15 cellular contexts compared by ENCODE assay signal in the genomic region with DNA sequence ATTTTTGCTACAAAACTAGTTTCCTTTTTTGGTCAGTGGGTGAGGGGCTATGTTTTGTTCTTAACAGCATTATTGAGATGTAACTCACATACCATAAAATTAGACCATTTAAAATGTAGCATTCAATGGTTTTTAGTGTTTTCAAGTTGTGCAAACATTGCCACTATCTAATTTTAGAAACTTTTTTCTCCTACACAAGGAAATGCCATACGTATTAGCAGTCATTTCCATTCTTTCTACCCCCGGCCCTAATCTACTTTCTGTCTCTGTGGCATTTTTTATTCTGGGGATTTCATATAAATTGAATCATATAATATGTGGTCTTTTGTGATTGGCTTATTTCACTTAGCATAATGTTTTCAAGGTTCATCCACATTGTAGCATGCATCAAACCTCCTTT.
"Had no signal": no experiment of that assay in that cellular context is flagged by ENCODE, and none has a peak within 500 bp of the region (broad histone marks: within the 10 kb centered on the region; RNA-seq: fewer than 3 reads in every experiment).

No MANE protein-coding gene starts in this region.

- H3K4me3 ChIP-seq: coronary artery, gastrocnemius medialis, heart left ventricle had no signal

- DNase-seq: activated CD4-positive, alpha-beta T cell treated with anti-CD3 and anti-CD28 coated beads, Interleukin-2, amount 50 U/mL, for 48 hours; activated CD8-positive, alpha-beta memory T cell treated with anti-CD3 and anti-CD28 coated beads, Interleukin-2, amount 10 ng/mL, durations not matched to agents 7 days and 5 days; activated naive CD4-positive, alpha-beta T cell treated with anti-CD3 and anti-CD28 coated beads for 36 hours; activated naive CD8-positive, alpha-beta T cell treated with anti-CD3 and anti-CD28 coated beads, Interleukin-2, amount 50 U/mL, for 24 hours; activated T-cell treated with anti-CD3 and anti-CD28 coated beads, Interleukin-2, amount 50 U/mL, for 1 hour; caudate nucleus; gastrocnemius medialis; heart left ventricle; nephron progenitor cell; stimulated activated CD4-positive, alpha-beta T cell treated with anti-CD3 and anti-CD28 coated beads, Interleukin-1b, Interleukin-23, amount 100 ng/mL, for 48 hours; T-helper 1 cell; T1000; WERI-Rb-1 had no signal

- H3K27ac ChIP-seq: coronary artery, gastrocnemius medialis, heart left ventricle, WERI-Rb-1 had no signal

- H3K36me3 ChIP-seq: gastrocnemius medialis, heart left ventricle, WERI-Rb-1 had no signal

- H3K4me1 ChIP-seq: gastrocnemius medialis had no signal

- H3K27me3 ChIP-seq: gastrocnemius medialis, heart left ventricle had no signal

- H3K27me3 Mint-ChIP-seq: activated CD8-positive, alpha-beta memory T cell treated with anti-CD3 and anti-CD28 coated beads, Interleukin-2, amount 10 ng/mL, durations not matched to agents 7 days and 5 days; activated naive CD8-positive, alpha-beta T cell treated with anti-CD3 and anti-CD28 coated beads, Interleukin-2, amount 50 U/mL, for 24 hours had no signal

- H3K27ac Mint-ChIP-seq: activated CD8-positive, alpha-beta memory T cell treated with anti-CD3 and anti-CD28 coated beads, Interleukin-2, amount 10 ng/mL, durations not matched to agents 7 days and 5 days; activated naive CD4-positive, alpha-beta T cell treated with anti-CD3 and anti-CD28 coated beads for 36 hours; activated naive CD8-positive, alpha-beta T cell treated with anti-CD3 and anti-CD28 coated beads, Interleukin-2, amount 50 U/mL, for 24 hours; activated T-helper 2 cell treated with anti-CD3 and anti-CD28 coated beads, Interferon-gamma antibody, Interleukin-2, Interleukin-4, amounts not matched to agents 10 μg/mL and 5 μg/mL and 100 μg/mL, durations not matched to agents 14 hours and 24 hours and 36 hours; nephron progenitor cell had no signal

- H3K9me3 Mint-ChIP-seq: activated naive CD4-positive, alpha-beta T cell treated with anti-CD3 and anti-CD28 coated beads for 36 hours; activated T-helper 2 cell treated with anti-CD3 and anti-CD28 coated beads, Interferon-gamma antibody, Interleukin-2, Interleukin-4, amounts not matched to agents 10 μg/mL and 5 μg/mL and 100 μg/mL, durations not matched to agents 14 hours and 24 hours and 36 hours; nephron progenitor cell had no signal

- H3K9me3 ChIP-seq: gastrocnemius medialis, heart left ventricle had no signal

- H3K4me3 Mint-ChIP-seq: activated CD8-positive, alpha-beta memory T cell treated with anti-CD3 and anti-CD28 coated beads, Interleukin-2, amount 10 ng/mL, durations not matched to agents 7 days and 5 days; activated naive CD4-positive, alpha-beta T cell treated with anti-CD3 and anti-CD28 coated beads for 36 hours; activated naive CD8-positive, alpha-beta T cell treated with anti-CD3 and anti-CD28 coated beads, Interleukin-2, amount 50 U/mL, for 24 hours; nephron progenitor cell had no signal
